8 cellular contexts compared by ENCODE assay signal in genomic region chr2:27772804-27773203, GRCh38. TPM values are rescaled to one million over a fixed set of nuclear protein-coding genes. Genes with fewer than 3 reads are reported as not detected.
A peak's percentile ranks its signal among the peaks of the same experiment; 100 is the strongest.
DNase-seq lines count a peak whose midpoint lies in the region; ATAC-seq and TF ChIP-seq lines count a peak whose summit lies in the region.

No MANE protein-coding gene starts in this region.

- H3K36me3 ChIP-seq in RWPE2 (ENCODE audit: low read depth), result peaks cover 35% of the 10 kb centered on the region

- H3K4me3 ChIP-seq in GM12865 (ENCODE audit: low read depth, low read length) (peak overlapping the region; percentile 94), RWPE2 (ENCODE audit: severe bottlenecking) (peak overlapping the region; percentile 83), epithelial cell of proximal tubule (ENCODE audit: low read depth, low read length) (peak overlapping the region; percentile 70), retinal pigment epithelial cell (ENCODE audit: low read length) (peak overlapping the region; percentile 94)

- H3K9me3 ChIP-seq in RWPE2 (ENCODE audit: severe bottlenecking), result no peaks in the 10 kb centered on the region

- H3K27me3 ChIP-seq in RWPE2 (ENCODE audit: insufficient read depth, poor library complexity, severe bottlenecking), result no peaks in the 10 kb centered on the region

- H3K27ac ChIP-seq in RWPE2 (ENCODE audit: poor library complexity, severe bottlenecking), result peak overlapping the region; percentile 95

- DNase-seq in GM12865 (ENCODE audit: low read depth), result no peak
- DNase-seq in RWPE2 (ENCODE audit: low spot score), result no peak
- no peak for DNase-seq in epithelial cell of proximal tubule (ENCODE audit: low read depth)
- no peak for DNase-seq in retinal pigment epithelial cell (ENCODE audit: low read depth)
- no peak for DNase-seq in sciatic nerve (ENCODE audit: low spot score)
- no peak for DNase-seq in stimulated activated CD4-positive, alpha-beta T cell treated with anti-CD3 and anti-CD28 coated beads, Interleukin-15, amount 100 ng/mL, for 24 hours
- no peak for DNase-seq in SKM-1 (lab: John Stamatoyannopoulos, UW; ENCODE audit: unreplicated experiment)

- no peak for ATAC-seq in RWPE2 (ENCODE audit: low read depth)
- no peak for ATAC-seq in sciatic nerve
- no peak for ATAC-seq in GM19467 (IDR thresholded peaks at IDR 0.05; ENCODE audit: unreplicated experiment)

- intact Hi-C loops in sciatic nerve (cut with DNase I), result no loop called here

- H3K4me1 ChIP-seq in RWPE2 (ENCODE audit: insufficient read depth, poor library complexity, severe bottlenecking), result peaks cover 27% of the 10 kb centered on the region

- TF ChIP-seq CTCF in GM12865 (IDR thresholded peaks at IDR 0.05; ENCODE audit: insufficient read depth, low read depth, low read length, missing control alignments), result no peak
- no peak for TF ChIP-seq CTCF in RWPE2 (IDR thresholded peaks at IDR 0.05; ENCODE audit: poor library complexity, severe bottlenecking)
- TF ChIP-seq CTCF in epithelial cell of proximal tubule (conservative IDR thresholded peaks at IDR 0.05; ENCODE audit: low read depth, low read length), result no peak
- no peak for TF ChIP-seq CTCF in retinal pigment epithelial cell (conservative IDR thresholded peaks at IDR 0.05; ENCODE audit: low read depth, low read length)

RNA-seq across cellular contexts. Expression of gene MRPL33, which starts 1.3 kb away (rescaled TPM):
- 222 and 290 TPM in 2 replicates for total RNA-seq in epithelial cell of proximal tubule
- 70.5 TPM for total RNA-seq in sciatic nerve
